Comparison of ENCODE assay signal across 15 cellular contexts in genomic region chr3:140917769-140918168, GRCh38. TPM values are rescaled to one million over a fixed set of nuclear protein-coding genes. Genes with fewer than 3 reads are reported as not detected.
DNase-seq lines count a peak whose midpoint lies in the region; TF ChIP-seq lines count a peak whose summit lies in the region.
"Had no signal": no experiment of that assay in that cellular context is flagged by ENCODE, and none has a peak within 500 bp of the region (broad histone marks: within the 10 kb centered on the region; RNA-seq: fewer than 3 reads in every experiment).

No MANE protein-coding gene starts in this region.

- H3K4me3 Mint-ChIP-seq in Caco-2 (ENCODE audit: unreplicated experiment) = peak overlapping the region; percentile 70
- H3K4me3 Mint-ChIP-seq: GM23338 had no signal

- peaks cover 27% of the 10 kb centered on the region for H3K4me1 Mint-ChIP-seq in Caco-2 (ENCODE audit: low read depth, unreplicated experiment)
- H3K4me1 Mint-ChIP-seq: GM23338 had no signal

- TF ChIP-seq CTCF in Caco-2 (IDR thresholded peaks at IDR 0.05; ENCODE audit: insufficient read depth in 1 of 2, low read depth in 1 of 2, low read length in 1 of 2, severe bottlenecking in 1 of 2, unreplicated experiment in 1 of 2) (no peak), colonic mucosa (IDR thresholded peaks at IDR 0.05) (no peak), suprapubic skin (IDR thresholded peaks at IDR 0.05) (no peak), RWPE1 (conservative IDR thresholded peaks at IDR 0.05; ENCODE audit: low read depth) (no peak)

- POLR2A ChIA-PET in Caco-2 (lab: Charles Lee) = no interaction called here
- POLR2A ChIA-PET in RWPE1 (lab: Yijun Ruan, JAX; ENCODE audit: low non-redundant PET) = no interaction called here

- H3K36me3 Mint-ChIP-seq in Caco-2 (ENCODE audit: insufficient read depth, unreplicated experiment) = no peaks in the 10 kb centered on the region

- H3K27me3 ChIP-seq in Caco-2 (replicated peaks; ENCODE audit: control insufficient read depth, insufficient read depth, low read length) (no peaks in the 10 kb centered on the region), colonic mucosa (no peaks in the 10 kb centered on the region), skeletal muscle tissue (ENCODE audit: control insufficient read depth in 3 of 3, insufficient read depth in 3 of 3, low read length in 3 of 3) (no peaks in the 10 kb centered on the region), suprapubic skin (peaks cover 7% of the 10 kb centered on the region)

- H3K4me1 ChIP-seq in Caco-2 (peaks cover 8% of the 10 kb centered on the region), colonic mucosa (no peaks in the 10 kb centered on the region), skeletal muscle tissue (ENCODE audit: control insufficient read depth in 3 of 3, insufficient read depth in 3 of 3, low read length in 3 of 3) (peaks cover 9 to 17% (median 11%) of the 10 kb centered on the region in 3 donors), suprapubic skin (no peaks in the 10 kb centered on the region)

- no TSS peak for BruUV-seq in Caco-2 (replicated peaks; lab: Mats Ljungman, UMichigan)

- intact Hi-C loops in Caco-2 (cut with micrococcal nuclease; ENCODE audit: unreplicated experiment) = loop anchor here (1.0 kb wide), 1 partner anchor 24 kb away; the partner anchor contains the start of gene SLC25A36
- intact Hi-C loops in colonic mucosa (cut with DNase I) = no loop called here

- DNase-seq in Caco-2 = peak in 1 of 2 experiments; percentile 55
- peak; percentile 44 for DNase-seq in colonic mucosa
- peak; percentile 29 for DNase-seq in left kidney (ENCODE audit: low read depth, low spot score)
- DNase-seq in NCI-H146 treated with DMSO at 0.1 percent for 48 hours (lab: John Stamatoyannopoulos, UW; ENCODE audit: unreplicated experiment) = no peak
- DNase-seq in suprapubic skin (ENCODE audit: low spot score in 2 of 2) = no peak
- no peak for DNase-seq in RWPE1 (ENCODE audit: low spot score)
- DNase-seq: AML-193, DND-41, GF-D8, KBM-7, NCI-H146, NCI-H2107, PC-9 had no signal

- no peaks in the 10 kb centered on the region for H3K27me3 Mint-ChIP-seq in Caco-2 (ENCODE audit: insufficient read depth, unreplicated experiment)

- peak overlapping the region; percentile 39 for H3K27ac Mint-ChIP-seq in Caco-2 (ENCODE audit: unreplicated experiment)
- H3K27ac Mint-ChIP-seq: GM23338 had no signal

- H3K9me3 ChIP-seq in Caco-2 (no peaks in the 10 kb centered on the region), colonic mucosa (no peaks in the 10 kb centered on the region), skeletal muscle tissue (ENCODE audit: control insufficient read depth in 3 of 3, low read length in 3 of 3) (no peaks in the 10 kb centered on the region), suprapubic skin (no peaks in the 10 kb centered on the region)

- no peak overlapping the region for H3K27ac ChIP-seq in colonic mucosa
- no peak overlapping the region for H3K27ac ChIP-seq in skeletal muscle tissue (ENCODE audit: low read depth, low read length)
- no peak overlapping the region for H3K27ac ChIP-seq in suprapubic skin
- H3K27ac ChIP-seq in RWPE1 = no peak overlapping the region
- H3K27ac ChIP-seq: PC-9 had no signal

- peak overlapping the region; percentile 21 for H3K4me3 ChIP-seq in Caco-2 (ENCODE audit: low read depth, low read length)
- no peak overlapping the region for H3K4me3 ChIP-seq in colonic mucosa
- H3K4me3 ChIP-seq in skeletal muscle tissue (ENCODE audit: low read length in 3 of 3) = no peak overlapping the region
- no peak overlapping the region for H3K4me3 ChIP-seq in suprapubic skin
- H3K4me3 ChIP-seq: GM23338, PC-9 had no signal

- no peak for TF ChIP-seq EP300 in suprapubic skin (IDR thresholded peaks at IDR 0.05)

- CTCF ChIA-PET in Caco-2 (lab: Charles Lee) (interaction anchor here (1.0 kb wide), 1 partner anchor 197 kb away, joined by 3 read pairs; no protein-coding TSS in a partner anchor), RWPE1 (lab: Yijun Ruan, JAX) (no interaction called here)

- no peaks in the 10 kb centered on the region for H3K9me3 Mint-ChIP-seq in Caco-2 (ENCODE audit: unreplicated experiment)
- H3K9me3 Mint-ChIP-seq: GM23338 had no signal

- TF ChIP-seq POLR2A in suprapubic skin (IDR thresholded peaks at IDR 0.05) = no peak

- H3K9ac ChIP-seq in colonic mucosa (ENCODE audit: low read depth in 2 of 2, low read length in 2 of 2) (no peak overlapping the region), skeletal muscle tissue (ENCODE audit: low read depth in 1 of 3, low read length in 3 of 3) (peak overlapping the region in 2 of 3 donors; percentile 8 to 28)

- WGBS in suprapubic skin = 82% methylated on average over 5 of the region's 5 CpGs

- no peaks in the 10 kb centered on the region for H3K36me3 ChIP-seq in Caco-2 (ENCODE audit: control insufficient read depth, insufficient read depth, low read length)
- H3K36me3 ChIP-seq in colonic mucosa = no peaks in the 10 kb centered on the region
- no peaks in the 10 kb centered on the region for H3K36me3 ChIP-seq in skeletal muscle tissue (ENCODE audit: control insufficient read depth in 3 of 3, insufficient read depth in 3 of 3, low read length in 3 of 3)
- no peaks in the 10 kb centered on the region for H3K36me3 ChIP-seq in suprapubic skin

RNA-seq across cellular contexts. Expression of gene SLC25A36, which starts 23.9 kb away (rescaled TPM):
- total RNA-seq in Caco-2 (2022) (150 and 167 TPM in 2 replicates), colonic mucosa (10 to 100 TPM; 38.1 to 67.5 TPM), skeletal muscle tissue (56.9 TPM), suprapubic skin (10 to 100 TPM; 28.2 to 89.6 (median 43.1) TPM)

Comparison
In these comparisons a context has a peak if more than half of its experiments do, and no peak if none do; other contexts are left out.
1. DNase-seq: peak in colonic mucosa (single experiment) and left kidney (single experiment); none in NCI-H146 treated with DMSO at 0.1 percent for 48 hours (single experiment), suprapubic skin (0 of 2) and RWPE1 (single experiment).
2. H3K9ac ChIP-seq: peak in skeletal muscle tissue (2 of 3); none in colonic mucosa (0 of 2).